In genomic region chr11:61810671-61811175, GRCh38 we compare ENCODE assay signal across 33 cellular contexts. TPM values are rescaled to one million over a fixed set of nuclear protein-coding genes. Genes with fewer than 3 reads are reported as not detected.
"Had no signal": no experiment of that assay in that cellular context is flagged by ENCODE, and none has a peak within 500 bp of the region (broad histone marks: within the 10 kb centered on the region; RNA-seq: fewer than 3 reads in every experiment).

No MANE protein-coding gene starts in this region.

- DNase-seq: activated CD4-positive, alpha-beta memory T cell treated with anti-CD3 and anti-CD28 coated beads for 36 hours; activated CD4-positive, alpha-beta T cell treated with anti-CD3 and anti-CD28 coated beads for 36 hours; activated CD4-positive, alpha-beta T cell treated with anti-CD3 and anti-CD28 coated beads, Interleukin-2, amount 10 ng/mL, durations not matched to agents 24 days and 14 days; activated CD4-positive, CD25-positive, alpha-beta regulatory T cell; activated CD4-positive, CD25-positive, alpha-beta regulatory T cell treated with anti-CD3 and anti-CD28 coated beads, Interleukin-2, amount 50 U/mL, for 72 hours; activated CD8-positive, alpha-beta memory T cell treated with anti-CD3 and anti-CD28 coated beads, Interleukin-2, amount 10 ng/mL, durations not matched to agents 7 days and 5 days; activated CD8-positive, alpha-beta memory T cell treated with anti-CD3 and anti-CD28 coated beads, Interleukin-2, amount 50 U/mL, for 4 hours; activated CD8-positive, alpha-beta T cell treated with anti-CD3 and anti-CD28 coated beads, Interleukin-2, amount 10 ng/mL, durations not matched to agents 7 days and 5 days; activated gamma-delta T cell; activated naive CD4-positive, alpha-beta T cell; activated naive CD4-positive, alpha-beta T cell treated with anti-CD3 and anti-CD28 coated beads, Interleukin-2, amount 10 ng/mL, durations not matched to agents 7 days and 5 days; activated naive CD8-positive, alpha-beta T cell treated with anti-CD3 and anti-CD28 coated beads, Interleukin-2, amount 10 ng/mL, durations not matched to agents 7 days and 5 days; activated T-cell treated with anti-CD3 and anti-CD28 coated beads, Interleukin-2, amount 50 U/mL, for 1 hour; activated T-cell treated with anti-CD3 and anti-CD28 coated beads, Interleukin-2, amount 50 U/mL, for 48 hours; central memory CD4-positive, alpha-beta T cell; colonic mucosa; effector memory CD4-positive, alpha-beta T cell; endodermal cell; foreskin fibroblast; head of caudate nucleus; T-helper 1 cell; T-helper 17 cell; T1000 had no signal

- H3K27me3 ChIP-seq: ascending aorta, breast epithelium, cardiac muscle cell, colonic mucosa, dorsolateral prefrontal cortex had no signal

- H3K9me3 Mint-ChIP-seq: activated CD4-positive, alpha-beta memory T cell treated with anti-CD3 and anti-CD28 coated beads for 36 hours; activated CD4-positive, alpha-beta T cell treated with anti-CD3 and anti-CD28 coated beads, Interleukin-2, amount 10 ng/mL, durations not matched to agents 24 days and 14 days; activated naive CD4-positive, alpha-beta T cell treated with anti-CD3 and anti-CD28 coated beads, Interleukin-2, amount 50 U/mL, for 72 hours; activated naive CD8-positive, alpha-beta T cell treated with anti-CD3 and anti-CD28 coated beads, Interleukin-2, amount 10 ng/mL, durations not matched to agents 7 days and 5 days; activated T-helper 1 cell treated with anti-CD3 and anti-CD28 coated beads, Interleukin-12 subunit alpha, Interleukin-12 subunit beta, Interleukin-2, Interleukin-4 antibody, amounts not matched to agents 30 ng/mL and 10 ng/mL and 1 ng/mL, durations not matched to agents 14 hours and 24 hours and 36 hours; activated T-helper 2 cell treated with anti-CD3 and anti-CD28 coated beads, Interferon-gamma antibody, Interleukin-2, Interleukin-4, amounts not matched to agents 10 μg/mL and 5 μg/mL and 100 μg/mL, durations not matched to agents 14 hours and 24 hours and 36 hours; T-helper 2 cell treated with Interferon-gamma antibody and Interleukin-4, amounts not matched to agents 5 μg/mL and 100 μg/mL, for 36 hours had no signal

- H3K4me3 Mint-ChIP-seq: activated CD4-positive, alpha-beta memory T cell treated with anti-CD3 and anti-CD28 coated beads for 36 hours; activated CD4-positive, alpha-beta T cell treated with anti-CD3 and anti-CD28 coated beads for 36 hours; activated CD4-positive, alpha-beta T cell treated with anti-CD3 and anti-CD28 coated beads, Interleukin-2, amount 10 ng/mL, durations not matched to agents 24 days and 14 days; activated CD8-positive, alpha-beta memory T cell treated with anti-CD3 and anti-CD28 coated beads, Interleukin-2, amount 10 ng/mL, durations not matched to agents 7 days and 5 days; activated CD8-positive, alpha-beta T cell treated with anti-CD3 and anti-CD28 coated beads, Interleukin-2, amount 10 ng/mL, durations not matched to agents 7 days and 5 days; activated naive CD4-positive, alpha-beta T cell treated with anti-CD3 and anti-CD28 coated beads, Interleukin-2, amount 10 ng/mL, durations not matched to agents 7 days and 5 days; activated naive CD8-positive, alpha-beta T cell treated with anti-CD3 and anti-CD28 coated beads, Interleukin-2, amount 10 ng/mL, durations not matched to agents 7 days and 5 days; activated T-helper 1 cell treated with anti-CD3 and anti-CD28 coated beads, Interleukin-12 subunit alpha, Interleukin-12 subunit beta, Interleukin-2, Interleukin-4 antibody, amounts not matched to agents 30 ng/mL and 10 ng/mL and 1 ng/mL, durations not matched to agents 14 hours and 24 hours and 36 hours; brain; endodermal cell; T-helper 17 cell; T-helper 2 cell treated with Interferon-gamma antibody and Interleukin-4, amounts not matched to agents 5 μg/mL and 100 μg/mL, for 36 hours had no signal

- H3K27ac Mint-ChIP-seq: activated CD4-positive, alpha-beta memory T cell treated with anti-CD3 and anti-CD28 coated beads for 36 hours; activated CD4-positive, alpha-beta T cell treated with anti-CD3 and anti-CD28 coated beads for 36 hours; activated CD4-positive, alpha-beta T cell treated with anti-CD3 and anti-CD28 coated beads, Interleukin-2, amount 10 ng/mL, durations not matched to agents 24 days and 14 days; activated CD8-positive, alpha-beta memory T cell treated with anti-CD3 and anti-CD28 coated beads, Interleukin-2, amount 10 ng/mL, durations not matched to agents 7 days and 5 days; activated naive CD4-positive, alpha-beta T cell treated with anti-CD3 and anti-CD28 coated beads, Interleukin-2, amount 10 ng/mL, durations not matched to agents 7 days and 5 days; activated naive CD4-positive, alpha-beta T cell treated with anti-CD3 and anti-CD28 coated beads, Interleukin-2, amount 50 U/mL, for 72 hours; activated naive CD8-positive, alpha-beta T cell treated with anti-CD3 and anti-CD28 coated beads, Interleukin-2, amount 10 ng/mL, durations not matched to agents 7 days and 5 days; activated T-helper 1 cell treated with anti-CD3 and anti-CD28 coated beads, Interleukin-12 subunit alpha, Interleukin-12 subunit beta, Interleukin-2, Interleukin-4 antibody, amounts not matched to agents 30 ng/mL and 10 ng/mL and 1 ng/mL, durations not matched to agents 14 hours and 24 hours and 36 hours; activated T-helper 2 cell treated with anti-CD3 and anti-CD28 coated beads, Interferon-gamma antibody, Interleukin-2, Interleukin-4, amounts not matched to agents 10 μg/mL and 5 μg/mL and 100 μg/mL, durations not matched to agents 14 hours and 24 hours and 36 hours; endodermal cell; T-helper 17 cell; T-helper 2 cell treated with Interferon-gamma antibody and Interleukin-4, amounts not matched to agents 5 μg/mL and 100 μg/mL, for 36 hours had no signal

- H3K4me3 ChIP-seq: ascending aorta, breast epithelium, cardiac muscle cell, colonic mucosa, dorsolateral prefrontal cortex had no signal

- H3K27ac ChIP-seq: ascending aorta, breast epithelium, cardiac muscle cell, colonic mucosa had no signal

- H3K27me3 Mint-ChIP-seq: activated CD4-positive, alpha-beta T cell treated with anti-CD3 and anti-CD28 coated beads, Interleukin-2, amount 10 ng/mL, durations not matched to agents 24 days and 14 days; activated CD8-positive, alpha-beta memory T cell treated with anti-CD3 and anti-CD28 coated beads, Interleukin-2, amount 10 ng/mL, durations not matched to agents 7 days and 5 days; activated naive CD8-positive, alpha-beta T cell treated with anti-CD3 and anti-CD28 coated beads, Interleukin-2, amount 10 ng/mL, durations not matched to agents 7 days and 5 days; brain had no signal

- ATAC-seq: activated CD4-positive, alpha-beta T cell treated with anti-CD3 and anti-CD28 coated beads for 36 hours; activated CD8-positive, alpha-beta memory T cell treated with anti-CD3 and anti-CD28 coated beads, Interleukin-2, amount 10 ng/mL, durations not matched to agents 7 days and 5 days; activated CD8-positive, alpha-beta T cell treated with anti-CD3 and anti-CD28 coated beads, Interleukin-2, amount 10 ng/mL, durations not matched to agents 7 days and 5 days; activated naive CD4-positive, alpha-beta T cell treated with anti-CD3 and anti-CD28 coated beads, Interleukin-2, amount 50 U/mL, for 72 hours; esophagus mucosa; T-helper 17 cell had no signal

- H3K9me3 ChIP-seq: ascending aorta, breast epithelium, colonic mucosa had no signal

- H3K36me3 ChIP-seq: breast epithelium, colonic mucosa had no signal

- H3K4me1 ChIP-seq: colonic mucosa had no signal

RNA-seq across cellular contexts. Expression of gene MYRF, which starts 58.3 kb away (rescaled TPM):
- total RNA-seq: ascending aorta had no signal
